In genomic region chr11:113874920-113875413, GRCh38 we compare ENCODE assay signal across 8 cellular contexts. TPM values are rescaled to one million over a fixed set of nuclear protein-coding genes. Genes with fewer than 3 reads are reported as not detected.
DNase-seq lines count a peak whose midpoint lies in the region; ATAC-seq, FAIRE-seq and TF ChIP-seq lines count a peak whose summit lies in the region.

No MANE protein-coding gene starts in this region.

- CTCF ChIA-PET in CD8-positive, alpha-beta memory T cell (lab: Charles Lee), result interaction anchor here (1.0 to 1.9 kb wide), 4 partner anchors 9 to 386 kb away, joined by 3 to 4 read pairs (median 3); no protein-coding TSS in a partner anchor

- H3K9me3 Mint-ChIP-seq in CD8-positive, alpha-beta memory T cell, result no peaks in the 10 kb centered on the region

- H3K4me1 Mint-ChIP-seq in CD8-positive, alpha-beta memory T cell, result peaks cover 47 to 63% (median 61%) of the 10 kb centered on the region in 3 donors

- no peaks in the 10 kb centered on the region for H3K36me3 ChIP-seq in CD8-positive, alpha-beta memory T cell (ENCODE audit: insufficient read depth, low read length)
- no peaks in the 10 kb centered on the region for H3K36me3 ChIP-seq in rectal smooth muscle tissue (ENCODE audit: control insufficient read depth, insufficient read depth, low read length)

- peaks cover 19% of the 10 kb centered on the region for H3K4me1 ChIP-seq in CD8-positive, alpha-beta memory T cell (ENCODE audit: insufficient read depth, low read length)
- H3K4me1 ChIP-seq in rectal smooth muscle tissue (ENCODE audit: control insufficient read depth, insufficient read depth, low read length), result peaks cover 14% of the 10 kb centered on the region

- H3K9ac ChIP-seq in rectal smooth muscle tissue (ENCODE audit: low read length), result peak overlapping the region; percentile 14

- H3K27ac ChIP-seq in CD8-positive, alpha-beta memory T cell (ENCODE audit: low read depth, low read length), result peak overlapping the region; percentile 68
- peak overlapping the region; percentile 47 for H3K27ac ChIP-seq in rectal smooth muscle tissue (ENCODE audit: low read depth, low read length)

- no peak for FAIRE-seq in H54 (lab: Jason Lieb, UNC)

- TF ChIP-seq POLR2A in H54 (IDR thresholded peaks at IDR 0.05; ENCODE audit: low read depth, low read length), result no peak

- ATAC-seq in GM19468 (IDR thresholded peaks at IDR 0.05; ENCODE audit: extremely low read depth, unreplicated experiment) (peak; percentile 53), HG03565 (IDR thresholded peaks at IDR 0.05; ENCODE audit: unreplicated experiment) (peak; percentile 58)

- H3K27ac Mint-ChIP-seq in CD8-positive, alpha-beta memory T cell, result peak overlapping the region; percentile 52 to 96 (median 78)

- peaks cover 0 to 2% of the 10 kb centered on the region in 2 donors for H3K27me3 Mint-ChIP-seq in CD8-positive, alpha-beta memory T cell

- POLR2A ChIA-PET in CD8-positive, alpha-beta memory T cell (lab: Charles Lee), result interaction anchor here (0.6 to 1.1 kb wide), 3 partner anchors 29 to 546 kb away, joined by 3 to 7 read pairs (median 3); no protein-coding TSS in a partner anchor

- H3K36me3 Mint-ChIP-seq in CD8-positive, alpha-beta memory T cell, result peaks cover 0 to 12% (median 4%) of the 10 kb centered on the region in 3 donors

- no peaks in the 10 kb centered on the region for H3K9me3 ChIP-seq in CD8-positive, alpha-beta memory T cell (ENCODE audit: low read length)

- peak overlapping the region; percentile 75 for H3K4me3 ChIP-seq in CD8-positive, alpha-beta memory T cell (ENCODE audit: low read length)
- peak overlapping the region; percentile 79 for H3K4me3 ChIP-seq in rectal smooth muscle tissue (ENCODE audit: low read length)

- no peak for DNase-seq in CD8-positive, alpha-beta memory T cell
- DNase-seq in activated T-cell treated with anti-CD3 and anti-CD28 coated beads, Interleukin-2, amount 50 U/mL, for 1 hour, result peak; percentile 19
- DNase-seq in foreskin melanocyte, result peak; percentile 8
- no peak for DNase-seq in H54 (ENCODE audit: insufficient read length, low spot score)
- no peak for DNase-seq in germinal center (ENCODE audit: low spot score)

- no peaks in the 10 kb centered on the region for H3K27me3 ChIP-seq in CD8-positive, alpha-beta memory T cell (ENCODE audit: insufficient read depth, low read length, poor library complexity, severe bottlenecking)
- H3K27me3 ChIP-seq in rectal smooth muscle tissue (ENCODE audit: control insufficient read depth, insufficient read depth, low read length), result no peaks in the 10 kb centered on the region

- H3K4me3 Mint-ChIP-seq in CD8-positive, alpha-beta memory T cell, result peak overlapping the region; percentile 84 to 98 (median 92)

RNA-seq across cellular contexts. Expression of gene USP28, which starts 0.4 kb away (rescaled TPM):
- total RNA-seq in CD8-positive, alpha-beta memory T cell, result 10 to 100 TPM; 18.7 to 21.4 TPM
- 63.1 TPM for polyA plus RNA-seq in CD8-positive, alpha-beta memory T cell

RNA-seq across cellular contexts. Expression of gene HTR3B, which starts 29.6 kb away (rescaled TPM):
- total RNA-seq in CD8-positive, alpha-beta memory T cell, result not detected
- polyA plus RNA-seq in CD8-positive, alpha-beta memory T cell, result not detected

Comparison
In these comparisons a context has a peak if more than half of its experiments do, and no peak if none do; other contexts are left out.
1. DNase-seq: peak in activated T-cell treated with anti-CD3 and anti-CD28 coated beads, Interleukin-2, amount 50 U/mL, for 1 hour (single experiment) and foreskin melanocyte (single experiment); none in CD8-positive, alpha-beta memory T cell (0 of 5), H54 (single experiment) and germinal center (single experiment).